15 cellular contexts compared by ENCODE assay signal in the genomic region with DNA sequence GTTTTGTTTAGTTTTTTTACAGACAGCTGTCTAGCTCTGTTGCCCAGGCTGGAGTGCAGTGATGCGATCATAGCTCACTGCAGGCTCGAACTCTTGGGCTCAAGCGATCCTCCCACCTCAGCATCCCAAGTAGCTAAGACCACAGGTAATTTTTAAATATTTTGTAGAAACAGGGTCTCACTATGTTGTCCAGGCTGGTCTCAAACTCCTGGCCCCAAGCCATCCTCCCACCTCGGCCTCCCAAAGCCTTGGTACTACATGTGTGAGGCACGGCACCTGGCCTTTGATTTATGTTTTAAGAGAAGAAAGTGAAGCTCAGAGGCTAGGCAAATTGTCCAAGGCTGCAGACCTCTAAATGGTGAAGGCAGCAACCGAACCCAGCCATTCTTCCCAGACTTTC.
DNase-seq lines count a peak whose midpoint lies in the region; ATAC-seq and TF ChIP-seq lines count a peak whose summit lies in the region.
"Had no signal": no experiment of that assay in that cellular context is flagged by ENCODE, and none has a peak within 500 bp of the region (broad histone marks: within the 10 kb centered on the region; RNA-seq: fewer than 3 reads in every experiment).

No MANE protein-coding gene starts in this region.

- H3K27ac Mint-ChIP-seq in natural killer cell, result no peak overlapping the region
- H3K27ac Mint-ChIP-seq in natural killer cell treated with Interleukin-12 subunit alpha and Interleukin-12 subunit beta and Interleukin-15 and Interleukin-18, amount 100 ng/mL, for 72 hours, result no peak overlapping the region

- no peak for DNase-seq in natural killer cell
- no peak for DNase-seq in natural killer cell treated with Interleukin-12 subunit alpha and Interleukin-12 subunit beta and Interleukin-15 and Interleukin-18, amount 100 ng/mL, for 72 hours (ENCODE audit: low spot score)
- no peak for DNase-seq in esophagus squamous epithelium (lab: John Stamatoyannopoulos, UW)
- no peak for DNase-seq in NCI-H2171 (lab: John Stamatoyannopoulos, UW)
- no peak for DNase-seq in NCI-H748 treated with DMSO at 0.1 percent for 48 hours (lab: John Stamatoyannopoulos, UW)
- no peak for DNase-seq in pons (ENCODE audit: low spot score)
- DNase-seq: activated CD4-positive, CD25-positive, alpha-beta regulatory T cell treated with anti-CD3 and anti-CD28 coated beads, Interleukin-2, amount 50 U/mL, for 72 hours; activated T-cell treated with anti-CD3 and anti-CD28 coated beads for 4 hours; DMS79 treated with DMSO at 0.1 percent for 48 hours; foreskin keratinocyte; spleen had no signal

- WGBS in esophagus squamous epithelium, 2 donors, result 46 to 55% methylated on average over 5 to 6 of the region's 6 CpGs

- no peaks in the 10 kb centered on the region for H3K9me3 Mint-ChIP-seq in natural killer cell
- no peaks in the 10 kb centered on the region for H3K9me3 Mint-ChIP-seq in natural killer cell treated with Interleukin-12 subunit alpha and Interleukin-12 subunit beta and Interleukin-15 and Interleukin-18, amount 100 ng/mL, for 72 hours

- H3K4me3 Mint-ChIP-seq in natural killer cell, result peak overlapping the region; percentile 37
- no peak overlapping the region for H3K4me3 Mint-ChIP-seq in natural killer cell treated with Interleukin-12 subunit alpha and Interleukin-12 subunit beta and Interleukin-15 and Interleukin-18, amount 100 ng/mL, for 72 hours

- H3K4me3 ChIP-seq in esophagus squamous epithelium, result peak overlapping the region in 3 of 4 donors; percentile 74 to 97 (median 95)
- peak overlapping the region; percentile 87 to 95 for H3K4me3 ChIP-seq in neutrophil (ENCODE audit: low read depth in 1 of 2, low read length in 1 of 2)
- H3K4me3 ChIP-seq: mucosa of descending colon had no signal

- H3K4me1 ChIP-seq in esophagus squamous epithelium (peaks cover 12 to 79% (median 29%) of the 10 kb centered on the region in 3 donors), neutrophil (ENCODE audit: control insufficient read depth in 1 of 2, insufficient read depth in 1 of 2, low read depth in 1 of 2, low read length in 1 of 2) (peaks cover 66 to 70% of the 10 kb centered on the region in 2 experiments)

- H3K27me3 ChIP-seq in esophagus squamous epithelium, result no peaks in the 10 kb centered on the region
- no peaks in the 10 kb centered on the region for H3K27me3 ChIP-seq in neutrophil
- H3K27me3 ChIP-seq: suprapubic skin had no signal

- peak overlapping the region; percentile 96 to 100 (median 98) for H3K27ac ChIP-seq in esophagus squamous epithelium
- peak overlapping the region; percentile 100 for H3K27ac ChIP-seq in neutrophil

- ATAC-seq in natural killer cell (no peak), GM18873 (IDR thresholded peaks at IDR 0.05; ENCODE audit: low FRiP score, unreplicated experiment) (no peak)
- no peak for ATAC-seq in natural killer cell treated with Interleukin-12 subunit alpha and Interleukin-12 subunit beta and Interleukin-15 and Interleukin-18, amount 100 ng/mL, for 72 hours
- ATAC-seq: foreskin keratinocyte, mucosa of descending colon had no signal

- H3K4me1 Mint-ChIP-seq in natural killer cell, result peaks cover 11 to 54% of the 10 kb centered on the region in 2 donors
- peaks cover 0 to 16% of the 10 kb centered on the region in 2 donors for H3K4me1 Mint-ChIP-seq in natural killer cell treated with Interleukin-12 subunit alpha and Interleukin-12 subunit beta and Interleukin-15 and Interleukin-18, amount 100 ng/mL, for 72 hours (ENCODE audit: low read depth in 2 of 2)

- H3K36me3 Mint-ChIP-seq in natural killer cell, result no peaks in the 10 kb centered on the region
- no peaks in the 10 kb centered on the region for H3K36me3 Mint-ChIP-seq in natural killer cell treated with Interleukin-12 subunit alpha and Interleukin-12 subunit beta and Interleukin-15 and Interleukin-18, amount 100 ng/mL, for 72 hours

- peaks cover 0 to 3% of the 10 kb centered on the region in 2 donors for H3K27me3 Mint-ChIP-seq in natural killer cell (ENCODE audit: low read depth in 2 of 2)
- H3K27me3 Mint-ChIP-seq in natural killer cell treated with Interleukin-12 subunit alpha and Interleukin-12 subunit beta and Interleukin-15 and Interleukin-18, amount 100 ng/mL, for 72 hours, result peaks cover 0 to 2% of the 10 kb centered on the region in 2 donors

- no peak for TF ChIP-seq POLR2A in esophagus squamous epithelium (IDR thresholded peaks at IDR 0.05)

- H3K36me3 ChIP-seq in esophagus squamous epithelium (peaks cover 0 to 8% (median 0%) of the 10 kb centered on the region in 3 donors), neutrophil (no peaks in the 10 kb centered on the region)
- H3K36me3 ChIP-seq: spleen, suprapubic skin had no signal

- no peak for TF ChIP-seq CTCF in natural killer cell (IDR thresholded peaks at IDR 0.05)
- no peak for TF ChIP-seq CTCF in esophagus squamous epithelium (IDR thresholded peaks at IDR 0.05)
- no peak for TF ChIP-seq CTCF in neutrophil (IDR thresholded peaks at IDR 0.05)

- intact Hi-C loops in natural killer cell (cut with micrococcal nuclease), result loop anchor here (10.0 kb wide), 1 partner anchor 49 kb away; no protein-coding TSS in a partner anchor
- intact Hi-C loops in esophagus squamous epithelium (cut with DNase I), result loop anchor here (10.0 kb wide), 3 partner anchors 111 to 261 kb away; no protein-coding TSS in a partner anchor

- H3K9me3 ChIP-seq in esophagus squamous epithelium (no peaks in the 10 kb centered on the region), neutrophil (no peaks in the 10 kb centered on the region)
- H3K9me3 ChIP-seq: mucosa of descending colon, spleen, suprapubic skin had no signal
